ENCODE assay signal across 14 cellular contexts in genomic region chr1:21702780-21703179, GRCh38.
"Had no signal": no experiment of that assay in that cellular context is flagged by ENCODE, and none has a peak within 500 bp of the region (broad histone marks: within the 10 kb centered on the region; RNA-seq: fewer than 3 reads in every experiment).

No MANE protein-coding gene starts in this region.

- ATAC-seq: activated naive CD4-positive, alpha-beta T cell treated with anti-CD3 and anti-CD28 coated beads, Interleukin-2, amount 50 U/mL, for 72 hours; left cardiac atrium had no signal

- H3K27ac ChIP-seq: colonic mucosa, parathyroid adenoma, vagina had no signal

- H3K9me3 ChIP-seq: colonic mucosa, tibial nerve, vagina had no signal

- H3K9me3 Mint-ChIP-seq: activated naive CD4-positive, alpha-beta T cell treated with anti-CD3 and anti-CD28 coated beads, Interleukin-2, amount 50 U/mL, for 72 hours; neural crest cell; T-helper 1 cell treated with Interleukin-12 subunit alpha and Interleukin-12 subunit beta and Interleukin-4 antibody, amounts not matched to agents 30 μg/mL and 1 μg/mL, for 36 hours had no signal

- H3K36me3 ChIP-seq: colonic mucosa had no signal

- FAIRE-seq: bronchial epithelial cell had no signal

- H3K27me3 ChIP-seq: colonic mucosa, tibial nerve, vagina had no signal

- DNase-seq: activated CD4-positive, alpha-beta T cell treated with anti-CD3 and anti-CD28 coated beads, Interleukin-2, amount 50 U/mL, for 1 hour; activated CD4-positive, CD25-positive, alpha-beta regulatory T cell; activated effector memory CD4-positive, alpha-beta T cell treated with anti-CD3 and anti-CD28 coated beads, Interleukin-2, amount 50 U/mL, for 16 hours; colonic mucosa; effector CD4-positive, alpha-beta T cell; left cardiac atrium had no signal

- H3K9ac ChIP-seq: parathyroid adenoma had no signal

- H3K79me2 ChIP-seq: parathyroid adenoma had no signal

- H3K4me3 Mint-ChIP-seq: T-helper 1 cell treated with Interleukin-12 subunit alpha and Interleukin-12 subunit beta and Interleukin-4 antibody, amounts not matched to agents 30 μg/mL and 1 μg/mL, for 36 hours had no signal

- H2AFZ ChIP-seq: parathyroid adenoma had no signal

- H3K4me3 ChIP-seq: colonic mucosa, skin epidermis, tibial nerve, vagina had no signal

- H3K27ac Mint-ChIP-seq: activated naive CD4-positive, alpha-beta T cell treated with anti-CD3 and anti-CD28 coated beads, Interleukin-2, amount 50 U/mL, for 72 hours; T-helper 1 cell treated with Interleukin-12 subunit alpha and Interleukin-12 subunit beta and Interleukin-4 antibody, amounts not matched to agents 30 μg/mL and 1 μg/mL, for 36 hours had no signal

- H3K4me1 ChIP-seq: colonic mucosa, parathyroid adenoma, vagina had no signal
